ENCODE assay signal across 19 cellular contexts in the genomic region with DNA sequence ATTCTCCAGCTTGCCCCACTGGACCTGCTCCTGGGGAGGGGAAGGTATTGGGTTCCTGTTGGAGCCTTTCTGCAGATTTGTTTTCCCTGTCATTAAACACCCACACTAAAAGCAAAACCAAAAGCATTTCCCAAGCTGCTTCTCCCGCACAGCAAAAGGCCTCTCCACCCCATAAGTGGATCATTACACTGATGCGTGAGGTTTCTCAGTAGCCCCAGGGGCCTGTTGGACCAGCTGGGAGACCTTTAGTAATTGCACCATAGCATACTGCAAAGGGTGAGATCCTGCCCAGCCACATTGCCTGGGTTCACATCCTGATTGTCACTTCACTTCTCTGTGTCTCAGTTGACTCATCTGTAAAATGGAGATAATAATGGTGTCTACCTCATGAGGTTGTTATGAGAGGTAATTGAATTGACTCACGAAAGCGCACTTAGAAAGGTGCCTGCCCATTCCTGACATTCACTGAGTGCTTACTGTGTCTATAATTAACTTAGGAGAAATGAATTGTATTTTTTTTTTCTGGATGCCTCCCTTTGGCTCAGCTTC. TPM values are rescaled to one million over a fixed set of nuclear protein-coding genes. Genes with fewer than 3 reads are reported as not detected.
"Had no signal": no experiment of that assay in that cellular context is flagged by ENCODE, and none has a peak within 500 bp of the region (broad histone marks: within the 10 kb centered on the region; RNA-seq: fewer than 3 reads in every experiment).

No MANE protein-coding gene starts in this region.

- H3K4me1 Mint-ChIP-seq: activated B cell treated with CpG ODN at 0.5 μM for 24 hours; activated CD8-positive, alpha-beta memory T cell treated with anti-CD3 and anti-CD28 coated beads, Interleukin-2, amount 10 ng/mL, durations not matched to agents 7 days and 5 days had no signal

- H3K27ac Mint-ChIP-seq: activated B cell treated with CpG ODN at 0.5 μM for 24 hours, endodermal cell, nephron progenitor cell, T-helper 17 cell, type B pancreatic cell had no signal

- H3K4me3 Mint-ChIP-seq: activated B cell treated with CpG ODN at 0.5 μM for 24 hours; activated CD8-positive, alpha-beta memory T cell treated with anti-CD3 and anti-CD28 coated beads, Interleukin-2, amount 10 ng/mL, durations not matched to agents 7 days and 5 days; activated T-cell treated with anti-CD3 and anti-CD28 coated beads, Interleukin-2, amount 50 U/mL, for 4 hours; endodermal cell; nephron progenitor cell; T-helper 17 cell; type B pancreatic cell had no signal

- DNase-seq: activated B cell treated with CpG ODN at 0.5 μM for 24 hours; activated CD4-positive, alpha-beta T cell treated with anti-CD3 and anti-CD28 coated beads, Interleukin-2, amount 50 U/mL, for 1 hour; activated CD8-positive, alpha-beta memory T cell treated with anti-CD3 and anti-CD28 coated beads, Interleukin-2, amount 10 ng/mL, durations not matched to agents 7 days and 5 days; activated T-cell treated with anti-CD3 and anti-CD28 coated beads, Interleukin-2, amount 50 U/mL, for 4 hours; endodermal cell; nephron progenitor cell; psoas muscle; spleen; stimulated activated CD4-positive, alpha-beta T cell treated with anti-CD3 and anti-CD28 coated beads, Interleukin-2, amount 100 ng/mL, for 24 hours; stimulated activated naive CD4-positive, alpha-beta T cell; T-helper 17 cell had no signal

- H3K9me3 Mint-ChIP-seq: activated B cell treated with CpG ODN at 0.5 μM for 24 hours; activated T-cell treated with anti-CD3 and anti-CD28 coated beads, Interleukin-2, amount 50 U/mL, for 4 hours; endodermal cell; nephron progenitor cell; type B pancreatic cell had no signal

- ATAC-seq: activated CD8-positive, alpha-beta memory T cell treated with anti-CD3 and anti-CD28 coated beads, Interleukin-2, amount 10 ng/mL, durations not matched to agents 7 days and 5 days; activated T-cell treated with anti-CD3 and anti-CD28 coated beads, Interleukin-2, amount 50 U/mL, for 4 hours; sciatic nerve; T-helper 17 cell had no signal

- H3K27me3 Mint-ChIP-seq: activated CD8-positive, alpha-beta memory T cell treated with anti-CD3 and anti-CD28 coated beads, Interleukin-2, amount 10 ng/mL, durations not matched to agents 7 days and 5 days; T-helper 17 cell had no signal

- H3K36me3 Mint-ChIP-seq: type B pancreatic cell had no signal

RNA-seq across cellular contexts. Expression of gene TOGARAM2, which starts 43.9 kb away (rescaled TPM):
- total RNA-seq: activated B cell treated with CpG ODN at 0.5 μM for 24 hours had no signal

RNA-seq across cellular contexts. Expression of gene PCARE, which starts 49.4 kb away (rescaled TPM):
- total RNA-seq: activated B cell treated with CpG ODN at 0.5 μM for 24 hours; activated CD8-positive, alpha-beta memory T cell treated with anti-CD3 and anti-CD28 coated beads, Interleukin-2, amount 10 ng/mL, durations not matched to agents 7 days and 5 days; activated T-cell treated with anti-CD3 and anti-CD28 coated beads, Interleukin-2, amount 50 U/mL, for 4 hours; aorta; breast epithelium; chondrocyte; dermis microvascular lymphatic vessel endothelial cell; mucosa of gallbladder; osteoblast; spleen; T-helper 17 cell had no signal
